Comparison of ENCODE assay signal across 8 cellular contexts in the genomic region with DNA sequence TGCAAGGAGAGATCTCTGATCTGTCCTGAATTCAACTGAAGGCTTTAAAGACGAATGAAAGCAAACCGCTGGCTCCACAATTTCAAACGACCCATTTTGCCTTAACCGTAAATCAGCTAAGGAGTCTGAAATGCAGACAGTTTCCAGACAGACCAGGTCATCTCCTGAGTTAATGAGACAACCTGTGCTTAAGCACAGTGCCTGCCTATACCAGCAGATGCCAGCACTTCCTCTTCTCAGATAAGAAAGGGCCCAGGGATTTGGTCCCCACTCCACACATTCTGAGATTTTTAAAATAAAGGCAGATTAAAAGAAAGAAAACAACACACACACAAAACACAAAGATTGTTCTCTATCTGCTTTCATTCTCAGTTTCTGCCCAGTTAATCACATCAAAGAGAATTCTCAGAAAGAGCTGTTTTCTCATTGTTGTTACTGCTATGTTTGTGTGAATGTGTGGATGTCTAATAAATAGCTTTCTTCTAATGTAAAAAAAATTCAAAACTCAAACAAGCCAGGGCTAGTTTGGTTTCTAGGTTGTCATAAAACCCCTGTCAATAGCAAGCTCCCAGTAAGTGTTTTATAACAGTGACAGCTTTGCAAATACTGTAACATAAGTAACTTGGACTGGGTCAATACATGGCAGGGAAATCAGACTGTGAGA.
DNase-seq lines count a peak whose midpoint lies in the region; ATAC-seq and TF ChIP-seq lines count a peak whose summit lies in the region.

No MANE protein-coding gene starts in this region.

- peak; percentile 49 for ATAC-seq in GM21360 (IDR thresholded peaks at IDR 0.05; ENCODE audit: unreplicated experiment)
- peak; percentile 77 for ATAC-seq in foreskin keratinocyte

- H3K27ac ChIP-seq in foreskin keratinocyte = no peak overlapping the region
- H3K27ac ChIP-seq in CD8-positive, alpha-beta memory T cell (ENCODE audit: low read depth, low read length) = no peak overlapping the region

- H3K27me3 Mint-ChIP-seq in CD8-positive, alpha-beta memory T cell = peaks cover 6 to 16% of the 10 kb centered on the region in 2 donors

- POLR2A ChIA-PET in CD8-positive, alpha-beta memory T cell (lab: Charles Lee) = no interaction called here

- DNase-seq in COLO829 (ENCODE audit: low spot score) = peak; percentile 36
- DNase-seq in NCI-H774 (lab: John Stamatoyannopoulos, UW) = peak; percentile 38
- DNase-seq in foreskin keratinocyte = peak; percentile 37 to 67
- DNase-seq in CD8-positive, alpha-beta memory T cell = no peak
- no peak for DNase-seq in GDM1 (lab: John Stamatoyannopoulos, UW)
- DNase-seq in GF-D8 (lab: John Stamatoyannopoulos, UW) = no peak
- no peak for DNase-seq in NCI-H1105 (lab: John Stamatoyannopoulos, UW)

- H3K9me3 ChIP-seq in CD8-positive, alpha-beta memory T cell (ENCODE audit: low read length) = no peaks in the 10 kb centered on the region

- H3K4me3 Mint-ChIP-seq in CD8-positive, alpha-beta memory T cell = no peak overlapping the region

- no peaks in the 10 kb centered on the region for H3K9me3 Mint-ChIP-seq in CD8-positive, alpha-beta memory T cell

- H3K4me1 ChIP-seq in foreskin keratinocyte = peaks cover 7% of the 10 kb centered on the region
- H3K4me1 ChIP-seq in CD8-positive, alpha-beta memory T cell (ENCODE audit: insufficient read depth, low read length) = no peaks in the 10 kb centered on the region

- H3K4me3 ChIP-seq in CD8-positive, alpha-beta memory T cell (ENCODE audit: low read length) = no peak overlapping the region

- no peaks in the 10 kb centered on the region for H3K36me3 Mint-ChIP-seq in CD8-positive, alpha-beta memory T cell

- H3K36me3 ChIP-seq in CD8-positive, alpha-beta memory T cell (ENCODE audit: insufficient read depth, low read length) = no peaks in the 10 kb centered on the region

- H3K27ac Mint-ChIP-seq in CD8-positive, alpha-beta memory T cell = peak overlapping the region in 1 of 8 donors; percentile 14

- peak; percentile 82 for TF ChIP-seq CTCF in foreskin keratinocyte (conservative IDR thresholded peaks at IDR 0.05)

- no peaks in the 10 kb centered on the region for H3K4me1 Mint-ChIP-seq in CD8-positive, alpha-beta memory T cell

- no peaks in the 10 kb centered on the region for H3K27me3 ChIP-seq in foreskin keratinocyte
- H3K27me3 ChIP-seq in CD8-positive, alpha-beta memory T cell (ENCODE audit: insufficient read depth, low read length, poor library complexity, severe bottlenecking) = no peaks in the 10 kb centered on the region

- CTCF ChIA-PET in CD8-positive, alpha-beta memory T cell (lab: Charles Lee) = interaction anchor here (1.1 to 1.3 kb wide), 2 partner anchors 9 to 995 kb away, joined by 3 to 9 read pairs; no protein-coding TSS in a partner anchor

Comparison
In these comparisons a context has a peak if more than half of its experiments do, and no peak if none do; other contexts are left out.
1. DNase-seq: peak in COLO829 (single experiment), NCI-H774 (single experiment) and foreskin keratinocyte (2 of 2); none in CD8-positive, alpha-beta memory T cell (0 of 5), GDM1 (single experiment), GF-D8 (single experiment) and NCI-H1105 (single experiment).